Comparison of ENCODE assay signal across 8 cellular contexts in the genomic region with DNA sequence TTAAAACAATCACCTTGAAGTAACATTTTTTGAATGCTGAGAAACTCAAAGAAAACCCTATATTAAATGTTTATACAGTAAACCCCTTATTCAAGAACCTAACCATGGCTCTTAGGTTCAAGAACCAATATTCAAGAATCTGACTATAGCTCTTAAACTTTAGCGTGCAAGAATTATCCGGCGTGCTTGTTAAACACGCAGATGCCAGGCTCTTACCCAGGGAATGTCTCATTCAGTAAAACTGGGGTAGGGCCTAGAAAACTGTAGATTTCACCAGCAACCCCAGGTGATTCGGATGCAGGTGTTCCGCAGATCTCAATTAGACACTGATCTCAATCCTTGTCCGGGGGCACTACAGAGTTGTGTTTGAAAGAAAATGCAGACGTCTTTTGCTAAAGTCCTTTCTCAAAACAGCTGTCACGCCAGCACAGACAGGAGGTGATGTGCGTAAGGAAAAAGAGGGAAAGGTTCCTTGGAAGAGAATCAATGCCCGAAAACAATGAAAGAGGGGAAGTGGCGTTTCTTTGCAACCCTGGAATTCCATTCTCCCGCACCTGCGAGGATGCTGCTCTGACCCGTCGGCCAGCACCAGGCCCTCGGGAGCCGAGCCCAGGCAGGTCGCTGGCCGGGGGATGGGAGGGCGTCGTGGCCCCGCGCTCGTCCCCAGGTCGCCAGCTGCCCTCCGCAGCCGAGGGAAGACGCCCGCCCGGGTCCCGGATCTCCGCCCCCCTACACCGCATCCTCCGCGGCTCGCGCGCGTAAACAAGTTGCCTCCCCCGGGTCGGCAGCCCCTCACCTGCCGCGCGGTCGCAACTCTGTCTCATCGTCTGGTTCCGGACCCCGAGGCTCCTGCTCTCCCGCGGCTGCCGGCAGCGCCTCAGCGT. TPM values are rescaled to one million over a fixed set of nuclear protein-coding genes. Genes with fewer than 3 reads are reported as not detected.
DNase-seq lines count a peak whose midpoint lies in the region; ATAC-seq, FAIRE-seq and TF ChIP-seq lines count a peak whose summit lies in the region.

No MANE protein-coding gene starts in this region.

- no peak for FAIRE-seq in A549 (lab: Jason Lieb, UNC)

- peaks cover 21% of the 10 kb centered on the region for H3K4me1 ChIP-seq in A549
- peaks cover 59% of the 10 kb centered on the region for H3K4me1 ChIP-seq in HUES64 (ENCODE audit: insufficient read depth, low read length)
- H3K4me1 ChIP-seq in mesendoderm (ENCODE audit: control insufficient read depth, low read depth, low read length) = peaks cover 6% of the 10 kb centered on the region

- H3K56ac ChIP-seq in mesendoderm (ENCODE audit: low read length) = peak overlapping the region; percentile 95

- no peak overlapping the region for H2BK5ac ChIP-seq in mesendoderm (ENCODE audit: low read length)

- H2AK5ac ChIP-seq in mesendoderm (ENCODE audit: low read length) = no peak overlapping the region

- no peak for TF ChIP-seq EP300 in A549 (IDR thresholded peaks at IDR 0.05)

- H4K5ac ChIP-seq in mesendoderm (ENCODE audit: low read length) = no peak overlapping the region

- CTCF ChIA-PET in A549 (lab: Yijun Ruan, JAX) = no interaction called here

- H3K36me3 ChIP-seq in HUES64 (ENCODE audit: insufficient read depth, low read length) (no peaks in the 10 kb centered on the region), mesendoderm (ENCODE audit: control insufficient read depth, insufficient read depth, low read length) (no peaks in the 10 kb centered on the region)

- H3K9ac ChIP-seq in HUES64 (ENCODE audit: low read depth, low read length) = peak overlapping the region; percentile 67
- H3K9ac ChIP-seq in mesendoderm (ENCODE audit: low read length) = peak overlapping the region; percentile 72

- POLR2A ChIA-PET in A549 (lab: Yijun Ruan, JAX) = interaction anchor here (1.9 kb wide), 1 partner anchor 26 kb away, joined by 6 read pairs; no protein-coding TSS in a partner anchor

- H3K27ac ChIP-seq in A549 (peak overlapping the region; percentile 84 to 91), HUES64 (ENCODE audit: low read depth, low read length) (peak overlapping the region; percentile 83; the same call in 1 of the 2 replicates), mesendoderm (ENCODE audit: low read depth, low read length) (peak overlapping the region; percentile 63)

- H3K23ac ChIP-seq in mesendoderm (ENCODE audit: low read length) = no peak overlapping the region

- peaks cover 26% of the 10 kb centered on the region for H3K79me2 ChIP-seq in mesendoderm (ENCODE audit: control insufficient read depth, insufficient read depth, low read length)

- H3K79me1 ChIP-seq in mesendoderm (ENCODE audit: low read length) = peaks cover 8% of the 10 kb centered on the region

- H3K9me3 ChIP-seq in A549 (no peaks in the 10 kb centered on the region), HUES64 (ENCODE audit: insufficient read depth, low read depth, low read length) (no peaks in the 10 kb centered on the region)

- peak overlapping the region; percentile 16 for H3K18ac ChIP-seq in mesendoderm (ENCODE audit: low read length)

- H4K8ac ChIP-seq in mesendoderm (ENCODE audit: low read depth, low read length) = no peak overlapping the region

- H2BK120ac ChIP-seq in mesendoderm (ENCODE audit: low read depth, low read length) = no peak overlapping the region

- DNase-seq in A549 (ENCODE audit: low read depth in 1 of 2, low spot score in 1 of 2) (peak; percentile 9 to 14), mesendoderm (peak; percentile 41), NCI-H2107 (lab: John Stamatoyannopoulos, UW) (no peak)
- peak; percentile 8 to 10 for DNase-seq in activated CD4-positive, alpha-beta T cell treated with anti-CD3 and anti-CD28 coated beads, Interleukin-2, amount 50 U/mL, for 24 hours (ENCODE audit: low read depth in 1 of 2, low spot score in 1 of 2)
- DNase-seq in effector CD4-positive, alpha-beta T cell = peak; percentile 38
- DNase-seq in stimulated activated CD8-positive, alpha-beta memory T cell treated with anti-CD3 and anti-CD28 coated beads, Interleukin-2, amount 100 ng/mL, for 48 hours (ENCODE audit: low read depth in 2 of 2) = peak; percentile 33 to 36

- H3K27me3 ChIP-seq in HUES64 (ENCODE audit: insufficient read depth, low read length) (no peaks in the 10 kb centered on the region), mesendoderm (ENCODE audit: insufficient read depth, low read length, poor library complexity) (no peaks in the 10 kb centered on the region)

- TF ChIP-seq RAD21 in A549 (conservative IDR thresholded peaks at IDR 0.05 in 1 of 2, IDR thresholded peaks at IDR 0.05 in 1 of 2) = no peak

- peak in 1 of 2 experiments; percentile 5; a peak in 2 of 6 replicates for ATAC-seq in A549
- peak; percentile 1 for ATAC-seq in GM19035 (IDR thresholded peaks at IDR 0.05; ENCODE audit: unreplicated experiment)

- H3K4me2 ChIP-seq in A549 (peak overlapping the region; percentile 99), mesendoderm (ENCODE audit: low read length) (peak overlapping the region; percentile 39)

- no peak overlapping the region for H2BK15ac ChIP-seq in mesendoderm (replicated peaks; ENCODE audit: low read depth)

- 9% methylated on average over 40 of the region's 54 CpGs for WGBS in A549 (ENCODE audit: missing lambda C conversion rate)
- 1% methylated on average over 54 of the region's 54 CpGs for WGBS in HUES64
- no CpG with 5 or more reads among the region's 54 CpGs for WGBS in mesendoderm (ENCODE audit: extremely low coverage, insufficient coverage, low lambda C conversion rate)

- no peak for TF ChIP-seq CTCF in A549 (IDR thresholded peaks at IDR 0.05)

- TF ChIP-seq POLR2A in A549 (IDR thresholded peaks at IDR 0.05; ENCODE audit: low read length) = no peak

- H3K4me3 ChIP-seq in A549 (peak overlapping the region; percentile 96), HUES64 (ENCODE audit: low read length) (peak overlapping the region; percentile 74), mesendoderm (ENCODE audit: low read length) (peak overlapping the region; percentile 79)

- H3K4ac ChIP-seq in mesendoderm (ENCODE audit: low read depth, low read length) = peak overlapping the region; percentile 84

TF ChIP-seq in A549, 52 proteins besides CTCF, POLR2A, EP300 and RAD21:
- TF ChIP-seq, protein P1, sequence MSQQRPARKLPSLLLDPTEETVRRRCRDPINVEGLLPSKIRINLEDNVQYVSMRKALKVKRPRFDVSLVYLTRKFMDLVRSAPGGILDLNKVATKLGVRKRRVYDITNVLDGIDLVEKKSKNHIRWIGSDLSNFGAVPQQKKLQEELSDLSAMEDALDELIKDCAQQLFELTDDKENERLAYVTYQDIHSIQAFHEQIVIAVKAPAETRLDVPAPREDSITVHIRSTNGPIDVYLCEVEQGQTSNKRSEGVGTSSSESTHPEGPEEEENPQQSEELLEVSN (IDR thresholded peaks at IDR 0.05; ENCODE audit: borderline replicate concordance, low read depth) = 0 out of 2 replicates have a peak, but pooled peaks have one; percentile 40
- no peak for TF ChIP-seq NPAS2 (CRISPR knock-in tag; IDR thresholded peaks at IDR 0.05; ENCODE audit: borderline replicate concordance)
- no peak for TF ChIP-seq ESRRA (IDR thresholded peaks at IDR 0.05; ENCODE audit: borderline replicate concordance, low read length)
- TF ChIP-seq, protein P2, sequence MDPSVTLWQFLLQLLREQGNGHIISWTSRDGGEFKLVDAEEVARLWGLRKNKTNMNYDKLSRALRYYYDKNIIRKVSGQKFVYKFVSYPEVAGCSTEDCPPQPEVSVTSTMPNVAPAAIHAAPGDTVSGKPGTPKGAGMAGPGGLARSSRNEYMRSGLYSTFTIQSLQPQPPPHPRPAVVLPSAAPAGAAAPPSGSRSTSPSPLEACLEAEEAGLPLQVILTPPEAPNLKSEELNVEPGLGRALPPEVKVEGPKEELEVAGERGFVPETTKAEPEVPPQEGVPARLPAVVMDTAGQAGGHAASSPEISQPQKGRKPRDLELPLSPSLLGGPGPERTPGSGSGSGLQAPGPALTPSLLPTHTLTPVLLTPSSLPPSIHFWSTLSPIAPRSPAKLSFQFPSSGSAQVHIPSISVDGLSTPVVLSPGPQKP (IDR thresholded peaks at IDR 0.05; ENCODE audit: low read depth, low read length) = no peak
- TF ChIP-seq JUN (IDR thresholded peaks at IDR 0.05) = peak in 1 of 2 experiments; percentile 41; a peak in 1 of 5 replicates
- TF ChIP-seq HDAC2 (IDR thresholded peaks at IDR 0.05) = no peak
TF ChIP-seq in A549: peak in this region for 2.

RNA-seq across cellular contexts. Expression of a gene that starts 0.9 kb away (rescaled TPM):
- polyA plus RNA-seq in A549 (2011; rRNA removed) (17.5 and 20.8 TPM in 2 replicates), A549 (2017; fragmentation: RNase III; extraction: RNeasy Plus Mini Kit Qiagen cat#74134 plus additional on column Dnase treatment) (8.5 to 11.0 TPM (median 9.3 TPM) in 3 replicates)
- polyA plus RNA-seq in A549 (2012; cell fraction: cytosol; rRNA removed) = 2.8 and 3.1 TPM in 2 replicates
- 3.5 and 5.1 TPM in 2 replicates for polyA plus RNA-seq in A549 (2012; cell fraction: nucleus; rRNA removed)
- polyA minus RNA-seq in A549 (2011; rRNA and poly(A)+ RNA removed) = 10.9 and 11.1 TPM in 2 replicates
- 11.7 TPM for polyA plus RNA-seq in HUES64 (2013, experiment 1 of 2)
- 17.4 TPM for polyA plus RNA-seq in HUES64 (2013, experiment 2 of 2)
- 10.1 TPM for polyA plus RNA-seq in mesendoderm (2013, experiment 1 of 2)
- polyA plus RNA-seq in mesendoderm (2013, experiment 2 of 2) = 11.4 TPM
